ENCODE assay signal across 17 cellular contexts in genomic region chr2:109372614-109373013, GRCh38.
DNase-seq lines count a peak whose midpoint lies in the region; ATAC-seq and TF ChIP-seq lines count a peak whose summit lies in the region.
"Had no signal": no experiment of that assay in that cellular context is flagged by ENCODE, and none has a peak within 500 bp of the region (broad histone marks: within the 10 kb centered on the region; RNA-seq: fewer than 3 reads in every experiment).

No MANE protein-coding gene starts in this region.

- no peak for TF ChIP-seq CTCF in colonic mucosa (IDR thresholded peaks at IDR 0.05)
- no peak for TF ChIP-seq CTCF in neural progenitor cell (IDR thresholded peaks at IDR 0.05)
- TF ChIP-seq CTCF in chondrocyte (IDR thresholded peaks at IDR 0.05) = no peak

- H3K79me2 ChIP-seq in neural progenitor cell (ENCODE audit: low read depth) = no peaks in the 10 kb centered on the region

- H3K36me3 Mint-ChIP-seq in neural progenitor cell (peaks cover 10% of the 10 kb centered on the region), chondrocyte (ENCODE audit: low read depth) (peaks cover 33% of the 10 kb centered on the region)
- H3K36me3 Mint-ChIP-seq in stimulated activated memory B cell treated with anti-CD40 and anti-IgM and Interleukin-4, amounts not matched to agents 10 μg/mL and 1 μg/mL and 100 μg/mL, for 72 hours = no peaks in the 10 kb centered on the region

- no peaks in the 10 kb centered on the region for H3K9me3 ChIP-seq in right cardiac atrium (ENCODE audit: control insufficient read depth, low read length)
- no peaks in the 10 kb centered on the region for H3K9me3 ChIP-seq in colonic mucosa
- no peaks in the 10 kb centered on the region for H3K9me3 ChIP-seq in neural progenitor cell (ENCODE audit: low read depth)
- H3K9me3 ChIP-seq: BLaER1 treated with 17β-estradiol and CSF1 and Interleukin-3, amounts not matched to agents 10 nM and 100 nM had no signal

- H3K4me3 ChIP-seq in right cardiac atrium (ENCODE audit: low read length) = no peak overlapping the region
- no peak overlapping the region for H3K4me3 ChIP-seq in colonic mucosa
- no peak overlapping the region for H3K4me3 ChIP-seq in neural progenitor cell
- H3K4me3 ChIP-seq: BLaER1 treated with 17β-estradiol and CSF1 and Interleukin-3, amounts not matched to agents 10 nM and 100 nM had no signal

- H3K36me3 ChIP-seq in colonic mucosa = no peaks in the 10 kb centered on the region
- no peaks in the 10 kb centered on the region for H3K36me3 ChIP-seq in neural progenitor cell

- no peaks in the 10 kb centered on the region for H3F3A ChIP-seq in neural progenitor cell (ENCODE audit: low read depth)

- WGBS in right cardiac atrium = 87% methylated on average over 7 of the region's 7 CpGs

- no peak overlapping the region for H3K4me2 ChIP-seq in neural progenitor cell

- peaks cover 2% of the 10 kb centered on the region for H3K27me3 Mint-ChIP-seq in neural progenitor cell (ENCODE audit: insufficient read depth, low read depth)
- no peaks in the 10 kb centered on the region for H3K27me3 Mint-ChIP-seq in chondrocyte (ENCODE audit: low read depth)
- peaks cover 13% of the 10 kb centered on the region for H3K27me3 Mint-ChIP-seq in stimulated activated memory B cell treated with anti-CD40 and anti-IgM and Interleukin-4, amounts not matched to agents 10 μg/mL and 1 μg/mL and 100 μg/mL, for 72 hours

- no peaks in the 10 kb centered on the region for H4K20me1 ChIP-seq in neural progenitor cell (ENCODE audit: low read depth)

- H3K27me3 ChIP-seq in right cardiac atrium (ENCODE audit: control insufficient read depth, insufficient read depth) (no peaks in the 10 kb centered on the region), colonic mucosa (no peaks in the 10 kb centered on the region), neural progenitor cell (no peaks in the 10 kb centered on the region)
- H3K27me3 ChIP-seq: BLaER1 treated with 17β-estradiol and CSF1 and Interleukin-3, amounts not matched to agents 10 nM and 100 nM had no signal

- DNase-seq in Right ventricle myocardium inferior (ENCODE audit: missing footprints) (peak; percentile 39), right cardiac atrium (no peak), colonic mucosa (peak; percentile 19), neural progenitor cell (ENCODE audit: low spot score) (no peak), ureter (ENCODE audit: low spot score) (peak; percentile 20), chondrocyte (ENCODE audit: low spot score) (no peak), NCI-H748 treated with DMSO at 0.1 percent for 48 hours (lab: John Stamatoyannopoulos, UW) (no peak)
- DNase-seq: DMS79 treated with DMSO at 0.1 percent for 48 hours, KG1, NCI-H1105 treated with DMSO at 0.1 percent for 48 hours, NCI-H1694, NCI-H2227 treated with DMSO at 0.1 percent for 48 hours, NCI-H510A treated with DMSO at 0.1 percent for 48 hours, NCI-H82, PC-3 had no signal

- H3K27ac ChIP-seq in right cardiac atrium (ENCODE audit: low read length) (no peak overlapping the region), colonic mucosa (no peak overlapping the region), neural progenitor cell (no peak overlapping the region)
- H3K27ac ChIP-seq: BLaER1 treated with 17β-estradiol and CSF1 and Interleukin-3, amounts not matched to agents 10 nM and 100 nM had no signal

- ATAC-seq in Right ventricle myocardium inferior = no peak
- no peak for ATAC-seq in right cardiac atrium
- no peak for ATAC-seq in stimulated activated memory B cell treated with anti-CD40 and anti-IgM and Interleukin-4, amounts not matched to agents 10 μg/mL and 1 μg/mL and 100 μg/mL, for 72 hours
- ATAC-seq: PC-3 had no signal

- H3K4me3 Mint-ChIP-seq in neural progenitor cell (peak overlapping the region; percentile 34), chondrocyte (ENCODE audit: unreplicated experiment) (no peak overlapping the region)
- no peak overlapping the region for H3K4me3 Mint-ChIP-seq in stimulated activated memory B cell treated with anti-CD40 and anti-IgM and Interleukin-4, amounts not matched to agents 10 μg/mL and 1 μg/mL and 100 μg/mL, for 72 hours

- H2AFZ ChIP-seq in neural progenitor cell (replicated peaks) = no peak overlapping the region

- H3K4me1 ChIP-seq in right cardiac atrium (ENCODE audit: control insufficient read depth, insufficient read depth, low read length) (no peaks in the 10 kb centered on the region), colonic mucosa (no peaks in the 10 kb centered on the region), neural progenitor cell (no peaks in the 10 kb centered on the region)

- H3K9me3 Mint-ChIP-seq in neural progenitor cell = peaks cover 2% of the 10 kb centered on the region
- no peaks in the 10 kb centered on the region for H3K9me3 Mint-ChIP-seq in chondrocyte (ENCODE audit: low read depth)
- no peaks in the 10 kb centered on the region for H3K9me3 Mint-ChIP-seq in stimulated activated memory B cell treated with anti-CD40 and anti-IgM and Interleukin-4, amounts not matched to agents 10 μg/mL and 1 μg/mL and 100 μg/mL, for 72 hours

- H3K9ac ChIP-seq in colonic mucosa (ENCODE audit: low read depth in 2 of 2, low read length in 2 of 2) (no peak overlapping the region), neural progenitor cell (no peak overlapping the region)
- H3K9ac ChIP-seq: BLaER1 treated with 17β-estradiol and CSF1 and Interleukin-3, amounts not matched to agents 10 nM and 100 nM had no signal

- peak overlapping the region; percentile 52 for H3K27ac Mint-ChIP-seq in neural progenitor cell
- H3K27ac Mint-ChIP-seq in chondrocyte (ENCODE audit: unreplicated experiment) = no peak overlapping the region
- H3K27ac Mint-ChIP-seq in stimulated activated memory B cell treated with anti-CD40 and anti-IgM and Interleukin-4, amounts not matched to agents 10 μg/mL and 1 μg/mL and 100 μg/mL, for 72 hours = no peak overlapping the region

- intact Hi-C loops in Right ventricle myocardium inferior (cut with DNase I) (no loop called here), right cardiac atrium (cut with DNase I) (no loop called here), colonic mucosa (cut with DNase I) (no loop called here)

- H3K4me1 Mint-ChIP-seq in neural progenitor cell = peaks cover 14% of the 10 kb centered on the region
- H3K4me1 Mint-ChIP-seq in chondrocyte (ENCODE audit: low read depth) = peaks cover 39% of the 10 kb centered on the region
- no peaks in the 10 kb centered on the region for H3K4me1 Mint-ChIP-seq in stimulated activated memory B cell treated with anti-CD40 and anti-IgM and Interleukin-4, amounts not matched to agents 10 μg/mL and 1 μg/mL and 100 μg/mL, for 72 hours

Comparison
In these comparisons a context has a peak if more than half of its experiments do, and no peak if none do; other contexts are left out.
1. DNase-seq: peak in Right ventricle myocardium inferior (single experiment), colonic mucosa (single experiment) and ureter (single experiment); none in right cardiac atrium (0 of 3), neural progenitor cell (single experiment), chondrocyte (single experiment) and NCI-H748 treated with DMSO at 0.1 percent for 48 hours (single experiment).